In the genomic region with DNA sequence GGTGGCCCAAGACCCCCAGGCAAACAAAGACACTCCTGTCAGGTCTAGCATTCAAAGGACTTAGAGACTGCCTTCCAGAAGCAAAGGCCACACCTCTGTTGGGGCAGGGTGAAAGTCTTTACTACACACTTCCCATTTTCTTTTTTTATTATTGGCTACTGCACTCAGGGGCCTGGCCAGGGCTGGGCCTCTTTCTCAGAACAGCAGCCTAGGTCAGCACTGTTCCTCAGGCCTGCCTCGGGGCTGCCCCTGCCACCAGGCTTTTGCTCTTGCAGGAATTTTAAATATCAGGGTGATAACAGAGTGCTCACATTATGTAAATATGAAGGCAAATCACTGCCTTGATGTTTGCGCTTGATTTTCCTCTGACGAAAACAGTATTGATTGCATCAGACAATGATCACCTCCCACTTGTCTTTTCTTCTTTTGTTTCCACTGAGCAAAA, we compare ENCODE assay signal across 8 cellular contexts. TPM values are rescaled to one million over a fixed set of nuclear protein-coding genes. Genes with fewer than 3 reads are reported as not detected.
DNase-seq lines count a peak whose midpoint lies in the region; ATAC-seq and TF ChIP-seq lines count a peak whose summit lies in the region.

No MANE protein-coding gene starts in this region.

- DNase-seq in NOMO-1 treated with DMSO at 0.1 percent for 48 hours (lab: John Stamatoyannopoulos, UW; ENCODE audit: unreplicated experiment), result peak; percentile 50
- DNase-seq in naive B cell, result peak; percentile 37
- DNase-seq in KG1 (lab: John Stamatoyannopoulos, UW), result no peak
- DNase-seq in cerebellar nuclear complex (lab: John Stamatoyannopoulos, UW), result no peak
- DNase-seq in OCI-LY7 (ENCODE audit: low spot score), result no peak

- no peak overlapping the region for H3K4me3 ChIP-seq in OCI-LY7 (ENCODE audit: low read depth, low read length, poor library complexity, severe bottlenecking)

- H3K4me2 ChIP-seq in OCI-LY7 (ENCODE audit: low read length), result no peak overlapping the region

- no peaks in the 10 kb centered on the region for H3K79me2 ChIP-seq in OCI-LY7 (ENCODE audit: insufficient read depth, low read depth, low read length)

- H3K36me3 ChIP-seq in OCI-LY7 (ENCODE audit: insufficient read depth, low read length), result no peaks in the 10 kb centered on the region

- BruUV-seq in OCI-LY7 (replicated peaks; lab: Mats Ljungman, UMichigan), result no TSS peak

- CTCF ChIA-PET in OCI-LY7 (lab: Charles Lee; ENCODE audit: unreplicated experiment), result interaction anchor here (0.6 kb wide), 1 partner anchor 569 kb away, joined by 3 read pairs; no protein-coding TSS in a partner anchor

- H3K4me1 Mint-ChIP-seq in naive B cell, result peaks cover 11 to 23% (median 13%) of the 10 kb centered on the region in 3 donors

- peak overlapping the region in 2 of 6 donors; percentile 8 to 30 for H3K27ac Mint-ChIP-seq in naive B cell

- H3K27ac ChIP-seq in OCI-LY7 (ENCODE audit: low read depth, low read length, poor library complexity, severe bottlenecking), result no peak overlapping the region

- no peaks in the 10 kb centered on the region for H3K4me1 ChIP-seq in OCI-LY7 (ENCODE audit: insufficient read depth, low read length, poor library complexity, severe bottlenecking)

- TF ChIP-seq CTCF in OCI-LY7 (conservative IDR thresholded peaks at IDR 0.05; ENCODE audit: low read length), result no peak

- POLR2A ChIA-PET in OCI-LY7 (lab: Charles Lee), result interaction anchor here (0.6 kb wide), 1 partner anchor 19 kb away, joined by 4 read pairs; a partner anchor contains a TSS

- no peaks in the 10 kb centered on the region for H3K27me3 Mint-ChIP-seq in naive B cell

- intact Hi-C loops in OCI-LY7 (cut with micrococcal nuclease; ENCODE audit: unreplicated experiment), result no loop called here

- no peaks in the 10 kb centered on the region for H3K9me3 ChIP-seq in OCI-LY7 (ENCODE audit: low read length)

- H4K20me1 ChIP-seq in OCI-LY7 (ENCODE audit: insufficient read depth, low read length), result no peaks in the 10 kb centered on the region

- H2AFZ ChIP-seq in OCI-LY7 (ENCODE audit: low read length), result no peak overlapping the region

- H3K36me3 Mint-ChIP-seq in naive B cell, result no peaks in the 10 kb centered on the region

- no peaks in the 10 kb centered on the region for H3K9me2 ChIP-seq in OCI-LY7 (ENCODE audit: insufficient read depth, low read length)

- no peaks in the 10 kb centered on the region for H3K9me3 Mint-ChIP-seq in naive B cell

- peak; percentile 88 for ATAC-seq in GM18867 (IDR thresholded peaks at IDR 0.05; ENCODE audit: unreplicated experiment)
- ATAC-seq in GM21825 (IDR thresholded peaks at IDR 0.05; ENCODE audit: unreplicated experiment), result peak; percentile 87
- peak in 1 of 2 donors; percentile 88 for ATAC-seq in naive B cell (ENCODE audit: low read depth in 2 of 2)
- no peak for ATAC-seq in HG03135 (IDR thresholded peaks at IDR 0.05; ENCODE audit: unreplicated experiment)

- H3K4me3 Mint-ChIP-seq in naive B cell, result peak overlapping the region in 3 of 8 donors; percentile 23 to 57 (median 48)

RNA-seq across cellular contexts. Expression of a gene that starts 18.5 kb away (rescaled TPM):
- polyA plus RNA-seq in naive B cell (ENCODE audit: low read depth in 6 of 6), result 10 to 100 TPM in 2 of 6 donors, 1 to 10 TPM in 4; 6.7 to 16.1 (median 8.3) TPM
- 0.36 and 0.63 TPM in 2 replicates for total RNA-seq in OCI-LY7 (2014; rRNA removed; shearing (Covaris generic))
- total RNA-seq in OCI-LY7 (2022), result 1.0 and 1.1 TPM in 2 replicates

Comparison
In these comparisons a context has a peak if more than half of its experiments do, and no peak if none do; other contexts are left out.
1. DNase-seq: peak in NOMO-1 treated with DMSO at 0.1 percent for 48 hours (single experiment) and naive B cell (single experiment); none in KG1 (single experiment), cerebellar nuclear complex (0 of 2) and OCI-LY7 (single experiment).